18 cellular contexts compared by ENCODE assay signal in genomic region chr13:38697197-38697596, GRCh38. TPM values are rescaled to one million over a fixed set of nuclear protein-coding genes. Genes with fewer than 3 reads are reported as not detected.
"Had no signal": no experiment of that assay in that cellular context is flagged by ENCODE, and none has a peak within 500 bp of the region (broad histone marks: within the 10 kb centered on the region; RNA-seq: fewer than 3 reads in every experiment).

No MANE protein-coding gene starts in this region.

- H3K27ac Mint-ChIP-seq: IgD-negative memory B cell had no signal

- H3K9me3 ChIP-seq: SJCRH30 had no signal

- H3K27me3 ChIP-seq: SJCRH30 had no signal

- H3K4me3 Mint-ChIP-seq: IgD-negative memory B cell had no signal

- H3K36me3 ChIP-seq: SJCRH30 had no signal

- H3K9ac ChIP-seq: KMS-11 had no signal

- DNase-seq: MM.1S, NCI-H1092 treated with DMSO at 0.1 percent for 48 hours, NCI-H1436, NCI-H187, NCI-H2029, NCI-H2081 treated with DMSO at 0.1 percent for 48 hours, NCI-H2171, NCI-H226, NCI-H510A, NCI-H524 treated with DMSO at 0.1 percent for 48 hours, NCI-H774, RPMI8226, SHP77 treated with DMSO at 0.1 percent for 48 hours had no signal

- H3K36me3 Mint-ChIP-seq: IgD-negative memory B cell had no signal

- H3K27ac ChIP-seq: KMS-11, SJCRH30 had no signal

- ATAC-seq: HepG2, K562 had no signal

- H3K4me3 ChIP-seq: K562, SJCRH30 had no signal

- H3K4me1 Mint-ChIP-seq: IgD-negative memory B cell had no signal

- H3K9me3 Mint-ChIP-seq: IgD-negative memory B cell had no signal

RNA-seq across cellular contexts. Expression of gene FREM2, which starts 10.3 kb away (rescaled TPM):
- total RNA-seq: HepG2 had no signal
- polyA plus RNA-seq: HepG2, IgD-negative memory B cell, K562 had no signal
